ENCODE assay signal across 12 cellular contexts in the genomic region with DNA sequence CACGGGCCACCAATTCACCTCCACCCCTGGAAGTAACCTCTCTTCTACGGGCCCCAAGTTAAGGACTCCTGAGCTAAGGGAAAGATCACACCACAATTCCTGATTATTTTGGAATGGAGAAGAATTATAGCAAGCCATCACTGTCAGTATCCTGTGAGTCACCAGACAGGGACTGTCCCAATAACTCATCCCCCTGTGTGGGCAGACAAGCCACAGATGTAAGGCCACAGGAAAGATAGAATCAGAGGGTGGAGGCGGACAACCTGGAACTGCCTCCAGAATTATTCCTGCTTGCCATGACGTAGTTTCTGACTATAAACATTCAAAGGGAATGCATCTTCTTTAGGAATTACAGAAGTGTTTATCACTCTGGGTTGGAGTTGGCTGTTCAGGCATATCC. TPM values are rescaled to one million over a fixed set of nuclear protein-coding genes. Genes with fewer than 3 reads are reported as not detected.
DNase-seq lines count a peak whose midpoint lies in the region; TF ChIP-seq lines count a peak whose summit lies in the region.
"Had no signal": no experiment of that assay in that cellular context is flagged by ENCODE, and none has a peak within 500 bp of the region (broad histone marks: within the 10 kb centered on the region; RNA-seq: fewer than 3 reads in every experiment).

No MANE protein-coding gene starts in this region.

- TF ChIP-seq CTCF in epithelial cell of esophagus (IDR thresholded peaks at IDR 0.05; ENCODE audit: insufficient read depth, low read depth, low read length, missing control alignments) = no peak
- TF ChIP-seq CTCF in right atrium auricular region (IDR thresholded peaks at IDR 0.05) = no peak

- H3K27ac ChIP-seq in right atrium auricular region = no peak overlapping the region
- H3K27ac ChIP-seq: right lobe of liver, testis had no signal

- H3K9me3 ChIP-seq in right atrium auricular region = no peaks in the 10 kb centered on the region
- H3K9me3 ChIP-seq: right lobe of liver, testis had no signal

- H3K4me3 ChIP-seq in epithelial cell of esophagus (ENCODE audit: low read length) (no peak overlapping the region), right atrium auricular region (no peak overlapping the region)
- H3K4me3 ChIP-seq: right lobe of liver, testis had no signal

- H3K27me3 ChIP-seq in right atrium auricular region = no peaks in the 10 kb centered on the region
- H3K27me3 ChIP-seq: right lobe of liver, testis had no signal

- DNase-seq in activated effector memory CD4-positive, alpha-beta T cell treated with anti-CD3 and anti-CD28 coated beads, Interleukin-2, amount 50 U/mL, for 16 hours = peak; percentile 64
- no peak for DNase-seq in activated effector memory CD4-positive, alpha-beta T cell treated with Interleukin-2 at 50 U/mL for 16 hours
- DNase-seq in OCI-M1 (lab: John Stamatoyannopoulos, UW) (peak; percentile 16), epithelial cell of esophagus (ENCODE audit: low read depth) (peak; percentile 64), right atrium auricular region (ENCODE audit: low spot score) (no peak), SHP77 treated with DMSO at 0.1 percent for 48 hours (lab: John Stamatoyannopoulos, UW) (no peak), NCI-H146 treated with DMSO at 0.1 percent for 48 hours (lab: John Stamatoyannopoulos, UW; ENCODE audit: unreplicated experiment) (no peak)
- DNase-seq in stimulated activated CD8-positive, alpha-beta memory T cell treated with anti-CD3 and anti-CD28 coated beads, Interleukin-7, amount 100 ng/mL, for 48 hours (ENCODE audit: extremely low read depth in 1 of 2, low read depth in 1 of 2) = peak; percentile 18 to 45
- DNase-seq: effector CD8-positive, alpha-beta T cell; foreskin melanocyte; right lobe of liver; testis had no signal

- peaks cover 0 to under 1% of the 10 kb centered on the region in 2 donors for H3K4me1 ChIP-seq in right atrium auricular region
- H3K4me1 ChIP-seq: right lobe of liver had no signal

- H3K36me3 ChIP-seq in right atrium auricular region = no peaks in the 10 kb centered on the region
- H3K36me3 ChIP-seq: right lobe of liver had no signal

RNA-seq across cellular contexts. Expression of a gene that starts 5.8 kb away (rescaled TPM):
- total RNA-seq in right atrium auricular region = 10 to 100 TPM; 21.9 to 25.1 TPM

RNA-seq across cellular contexts. Expression of a gene that starts 45.2 kb away (rescaled TPM):
- total RNA-seq in right atrium auricular region = 100 to 1,000 TPM in 1 of 2 donors, 10 to 100 TPM in 1; 43.0 to 117 TPM

Comparison
In these comparisons a context has a peak if more than half of its experiments do, and no peak if none do; other contexts are left out.
1. DNase-seq: peak in activated effector memory CD4-positive, alpha-beta T cell treated with anti-CD3 and anti-CD28 coated beads, Interleukin-2, amount 50 U/mL, for 16 hours (single experiment), OCI-M1 (single experiment), epithelial cell of esophagus (single experiment) and stimulated activated CD8-positive, alpha-beta memory T cell treated with anti-CD3 and anti-CD28 coated beads, Interleukin-7, amount 100 ng/mL, for 48 hours (2 of 2); none in activated effector memory CD4-positive, alpha-beta T cell treated with Interleukin-2 at 50 U/mL for 16 hours (single experiment), right atrium auricular region (single experiment), SHP77 treated with DMSO at 0.1 percent for 48 hours (single experiment) and NCI-H146 treated with DMSO at 0.1 percent for 48 hours (single experiment).